In genomic region chr2:886072-887022, GRCh38 we compare ENCODE assay signal across 18 cellular contexts.
"Had no signal": no experiment of that assay in that cellular context is flagged by ENCODE, and none has a peak within 500 bp of the region (broad histone marks: within the 10 kb centered on the region; RNA-seq: fewer than 3 reads in every experiment).

No MANE protein-coding gene starts in this region.

- ATAC-seq: activated T-cell treated with anti-CD3 and anti-CD28 coated beads, Interleukin-2, amount 50 U/mL, for 72 hours; body of pancreas; foreskin keratinocyte had no signal

- H3K9me3 Mint-ChIP-seq: activated CD4-positive, alpha-beta memory T cell treated with anti-CD3 and anti-CD28 coated beads for 36 hours; activated naive CD8-positive, alpha-beta T cell treated with anti-CD3 and anti-CD28 coated beads for 36 hours; activated T-cell treated with anti-CD3 and anti-CD28 coated beads, Interleukin-2, amount 50 U/mL, for 72 hours had no signal

- H3K36me3 Mint-ChIP-seq: activated CD4-positive, alpha-beta memory T cell treated with anti-CD3 and anti-CD28 coated beads for 36 hours; activated naive CD8-positive, alpha-beta T cell treated with anti-CD3 and anti-CD28 coated beads for 36 hours had no signal

- H3K4me3 ChIP-seq: body of pancreas, sigmoid colon, spleen, thoracic aorta had no signal

- H3K4me1 ChIP-seq: body of pancreas, foreskin keratinocyte, spleen had no signal

- H3K27ac ChIP-seq: body of pancreas, foreskin keratinocyte, sigmoid colon, spleen, thoracic aorta had no signal

- DNase-seq: activated CD4-positive, alpha-beta memory T cell treated with anti-CD3 and anti-CD28 coated beads for 36 hours; activated naive CD8-positive, alpha-beta T cell treated with anti-CD3 and anti-CD28 coated beads for 36 hours; activated T-cell treated with anti-CD3 and anti-CD28 coated beads, Interleukin-2, amount 50 U/mL, for 72 hours; amygdala; body of pancreas; central memory CD4-positive, alpha-beta T cell; cortex of kidney; effector CD4-positive, alpha-beta T cell; foreskin keratinocyte; glutamatergic neuron; hypothalamus; mesenchymal stem cell; occipital lobe; sigmoid colon; spleen; T-helper 1 cell had no signal

- H3K9me3 ChIP-seq: body of pancreas, sigmoid colon, spleen, thoracic aorta had no signal

- H3K27me3 ChIP-seq: body of pancreas, foreskin keratinocyte had no signal

- H3K27ac Mint-ChIP-seq: activated CD4-positive, alpha-beta memory T cell treated with anti-CD3 and anti-CD28 coated beads for 36 hours; activated naive CD8-positive, alpha-beta T cell treated with anti-CD3 and anti-CD28 coated beads for 36 hours; activated T-cell treated with anti-CD3 and anti-CD28 coated beads, Interleukin-2, amount 50 U/mL, for 72 hours; nephron had no signal

- H3K36me3 ChIP-seq: sigmoid colon, spleen, thoracic aorta had no signal

- H3K4me3 Mint-ChIP-seq: activated CD4-positive, alpha-beta memory T cell treated with anti-CD3 and anti-CD28 coated beads for 36 hours; activated naive CD8-positive, alpha-beta T cell treated with anti-CD3 and anti-CD28 coated beads for 36 hours; activated T-cell treated with anti-CD3 and anti-CD28 coated beads, Interleukin-2, amount 50 U/mL, for 72 hours; nephron had no signal
